ENCODE assay signal across 8 cellular contexts in genomic region chr11:71977743-71978418, GRCh38. TPM values are rescaled to one million over a fixed set of nuclear protein-coding genes. Genes with fewer than 3 reads are reported as not detected.
DNase-seq lines count a peak whose midpoint lies in the region; ATAC-seq, FAIRE-seq and TF ChIP-seq lines count a peak whose summit lies in the region.

No MANE protein-coding gene starts in this region.

- TF ChIP-seq CTCF in A549 (IDR thresholded peaks at IDR 0.05) = peak; percentile 81
- peak; percentile 42; the same call in 1 of the 2 replicates for TF ChIP-seq CTCF in GM12874 (IDR thresholded peaks at IDR 0.05; ENCODE audit: insufficient read depth, low read depth, low read length)
- TF ChIP-seq CTCF in suprapubic skin (IDR thresholded peaks at IDR 0.05) = peak; percentile 48 to 52

- H3K27me3 Mint-ChIP-seq in effector memory CD8-positive, alpha-beta T cell = no peaks in the 10 kb centered on the region

- H3K4me3 ChIP-seq in A549 (no peak overlapping the region), suprapubic skin (no peak overlapping the region)

- WGBS in A549 (ENCODE audit: missing lambda C conversion rate) = 51% methylated on average over 7 of the region's 7 CpGs
- 54% methylated on average over 7 of the region's 7 CpGs for WGBS in suprapubic skin

- H3K36me3 ChIP-seq in suprapubic skin = peaks cover 7% of the 10 kb centered on the region

- CTCF ChIA-PET in A549 (lab: Yijun Ruan, JAX) = interaction anchor here (0.5 to 4.6 kb wide), 45 partner anchors 11 to 544 kb away, joined by 3 to 60 read pairs (median 4); partner anchors contain the start of genes CLPB, IL18BP, RNF121 and XNDC1N

- FAIRE-seq in A549 (lab: Jason Lieb, UNC) = no peak

- TF ChIP-seq RAD21 in A549 (conservative IDR thresholded peaks at IDR 0.05 in 1 of 2, IDR thresholded peaks at IDR 0.05 in 1 of 2) = peak; percentile 67 to 73

- H3K9me3 ChIP-seq in A549 = no peaks in the 10 kb centered on the region
- no peaks in the 10 kb centered on the region for H3K9me3 ChIP-seq in suprapubic skin

- no peak overlapping the region for H3K4me3 Mint-ChIP-seq in effector memory CD8-positive, alpha-beta T cell

- peak; percentile 68 to 83; a peak in 4 of 6 replicates for ATAC-seq in A549
- ATAC-seq in effector memory CD8-positive, alpha-beta T cell (replicated peaks) = peak; percentile 55
- no peak for ATAC-seq in GM21717 (IDR thresholded peaks at IDR 0.05; ENCODE audit: unreplicated experiment)

- no peak overlapping the region for H3K27ac Mint-ChIP-seq in effector memory CD8-positive, alpha-beta T cell

- H3K4me1 ChIP-seq in A549 (peaks cover 7% of the 10 kb centered on the region; the same call in 1 of the 3 replicates), suprapubic skin (peaks cover 6% of the 10 kb centered on the region)

- H3K27ac ChIP-seq in A549 (peak overlapping the region; percentile 35 to 52; a peak in 2 of 6 replicates), suprapubic skin (no peak overlapping the region)

- POLR2A ChIA-PET in A549 (lab: Yijun Ruan, JAX) = interaction anchor here (0.7 kb wide), 1 partner anchor 49 kb away, joined by 3 read pairs; the partner anchor contains the start of genes RNF121 and XNDC1N

- H3K4me2 ChIP-seq in A549 = no peak overlapping the region

- H3K36me3 Mint-ChIP-seq in effector memory CD8-positive, alpha-beta T cell (ENCODE audit: insufficient read depth) = peaks cover 12% of the 10 kb centered on the region

- H3K4me1 Mint-ChIP-seq in effector memory CD8-positive, alpha-beta T cell (ENCODE audit: low read depth in 2 of 2) = peaks cover 0 to 3% of the 10 kb centered on the region in 2 donors

- DNase-seq in A549 (ENCODE audit: low read depth in 1 of 2, low spot score in 1 of 2) = peak; percentile 44 to 50
- peak; percentile 4 for DNase-seq in NCI-H1436 treated with DMSO at 0.1 percent for 48 hours (lab: John Stamatoyannopoulos, UW)
- DNase-seq in activated CD4-positive, alpha-beta T cell treated with anti-CD3 and anti-CD28 coated beads for 4 hours = peak; percentile 23 to 61
- peak; percentile 46 to 69 (median 47) for DNase-seq in effector memory CD8-positive, alpha-beta T cell
- DNase-seq in midbrain (lab: John Stamatoyannopoulos, UW) = peak; percentile 74
- no peak for DNase-seq in suprapubic skin (ENCODE audit: low spot score in 2 of 2)

- H3K27me3 ChIP-seq in suprapubic skin = no peaks in the 10 kb centered on the region

- no peaks in the 10 kb centered on the region for H3K9me3 Mint-ChIP-seq in effector memory CD8-positive, alpha-beta T cell

- TF ChIP-seq POLR2A in A549 (IDR thresholded peaks at IDR 0.05; ENCODE audit: low read length) (no peak), suprapubic skin (IDR thresholded peaks at IDR 0.05) (no peak)

- TF ChIP-seq EP300 in A549 (IDR thresholded peaks at IDR 0.05) (no peak), suprapubic skin (IDR thresholded peaks at IDR 0.05) (no peak)

TF ChIP-seq in A549, 52 proteins besides CTCF, POLR2A, EP300 and RAD21:
- TF ChIP-seq HOXA7 (CRISPR knock-in tag; IDR thresholded peaks at IDR 0.05) (no peak), SMC3 (IDR thresholded peaks at IDR 0.05) (peak; percentile 68)
TF ChIP-seq in A549: peak in this region for 1.

RNA-seq across cellular contexts. Expression of gene IL18BP, which starts 20.8 kb away (rescaled TPM):
- 7.6 and 7.7 TPM in 2 replicates for polyA plus RNA-seq in A549 (2011; rRNA removed)
- 5.2 and 6.7 TPM in 2 replicates for polyA plus RNA-seq in A549 (2012; cell fraction: cytosol; rRNA removed)
- polyA plus RNA-seq in A549 (2012; cell fraction: nucleus; rRNA removed) = 61.1 and 61.2 TPM in 2 replicates
- polyA plus RNA-seq in A549 (2017; fragmentation: RNase III; extraction: RNeasy Plus Mini Kit Qiagen cat#74134 plus additional on column Dnase treatment) = 6.0 to 7.9 TPM (median 6.6 TPM) in 3 replicates
- 8.7 and 15.0 TPM in 2 replicates for polyA minus RNA-seq in A549 (2011; rRNA and poly(A)+ RNA removed)
- total RNA-seq in suprapubic skin = 10 to 100 TPM in 1 of 4 donors, 1 to 10 TPM in 3; 2.9 to 18.6 (median 7.2) TPM

RNA-seq across cellular contexts. Expression of gene RNF121, which starts 49.0 kb away (rescaled TPM):
- 102 and 105 TPM in 2 replicates for polyA plus RNA-seq in A549 (2011; rRNA removed)
- 81.5 and 94.2 TPM in 2 replicates for polyA plus RNA-seq in A549 (2012; cell fraction: cytosol; rRNA removed)
- 108 and 144 TPM in 2 replicates for polyA plus RNA-seq in A549 (2012; cell fraction: nucleus; rRNA removed)
- 79.0 to 87.2 TPM (median 80.3 TPM) in 3 replicates for polyA plus RNA-seq in A549 (2017; fragmentation: RNase III; extraction: RNeasy Plus Mini Kit Qiagen cat#74134 plus additional on column Dnase treatment)
- 132 and 152 TPM in 2 replicates for polyA minus RNA-seq in A549 (2011; rRNA and poly(A)+ RNA removed)
- 10 to 100 TPM; 19.6 to 36.0 (median 26.3) TPM for total RNA-seq in suprapubic skin

RNA-seq across cellular contexts. Expression of gene XNDC1N, which starts 49.5 kb away (rescaled TPM):
- polyA plus RNA-seq in A549 (2011; rRNA removed) (6.9 and 7.6 TPM in 2 replicates), A549 (2017; fragmentation: RNase III; extraction: RNeasy Plus Mini Kit Qiagen cat#74134 plus additional on column Dnase treatment) (4.3 to 5.0 TPM (median 4.9 TPM) in 3 replicates)
- polyA plus RNA-seq in A549 (2012; cell fraction: cytosol; rRNA removed) = 3.5 and 5.2 TPM in 2 replicates
- polyA plus RNA-seq in A549 (2012; cell fraction: nucleus; rRNA removed) = 4.0 and 9.9 TPM in 2 replicates
- polyA minus RNA-seq in A549 (2011; rRNA and poly(A)+ RNA removed) = 27.9 and 28.7 TPM in 2 replicates
- 10 to 100 TPM in 1 of 4 donors, 1 to 10 TPM in 3; 3.6 to 25.3 (median 5.2) TPM for total RNA-seq in suprapubic skin

Comparison
In these comparisons a context has a peak if more than half of its experiments do, and no peak if none do; other contexts are left out.
1. DNase-seq: peak in A549 (2 of 2), NCI-H1436 treated with DMSO at 0.1 percent for 48 hours (single experiment), activated CD4-positive, alpha-beta T cell treated with anti-CD3 and anti-CD28 coated beads for 4 hours (2 of 2), effector memory CD8-positive, alpha-beta T cell (3 of 3) and midbrain (single experiment); none in suprapubic skin (0 of 2).
2. Peak in every context shown above with its lines, with median percentiles within 50 percentile points of each other: CTCF ChIP-seq.